ENCODE assay signal across 30 cellular contexts in the genomic region with DNA sequence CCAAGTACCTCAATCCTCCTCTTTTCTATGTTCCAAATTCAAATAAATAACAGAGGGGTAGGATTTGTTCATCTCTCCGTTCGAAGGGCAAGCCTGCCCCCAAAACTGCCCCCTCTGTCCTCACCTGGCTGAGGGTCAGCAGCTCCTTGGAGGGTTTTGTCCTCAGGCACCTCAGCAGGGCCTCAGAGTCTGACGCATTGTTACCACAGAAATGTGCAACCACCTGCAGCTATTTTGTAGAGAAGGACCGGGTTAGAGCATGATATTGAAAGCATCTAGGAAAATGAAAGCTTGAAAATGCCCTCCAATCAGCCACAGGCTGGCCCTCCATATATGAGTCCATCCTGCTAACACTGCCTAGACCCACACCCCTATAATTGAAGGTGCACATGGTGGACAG. TPM values are rescaled to one million over a fixed set of nuclear protein-coding genes. Genes with fewer than 3 reads are reported as not detected.
"Had no signal": no experiment of that assay in that cellular context is flagged by ENCODE, and none has a peak within 500 bp of the region (broad histone marks: within the 10 kb centered on the region; RNA-seq: fewer than 3 reads in every experiment).

No MANE protein-coding gene starts in this region.

- ATAC-seq: stimulated activated effector memory CD8-positive, alpha-beta T cell treated with anti-CD3 and anti-CD28 coated beads, Interleukin-12 subunit alpha, Interleukin-12 subunit beta, amount 100 ng/mL, for 72 hours; stimulated activated naive CD8-positive, alpha-beta T cell treated with anti-CD3 and anti-CD28 coated beads, Interleukin-15, amount 100 ng/mL, for 72 hours; stimulated activated naive CD8-positive, alpha-beta T cell treated with anti-CD3 and anti-CD28 coated beads, Interleukin-15, Interleukin-2, amounts not matched to agents 100 U/mL and 50 U/mL, for 24 hours; upper lobe of right lung had no signal

- H3K4me1 Mint-ChIP-seq: stimulated activated effector memory CD8-positive, alpha-beta T cell treated with anti-CD3 and anti-CD28 coated beads, Interleukin-12 subunit alpha, Interleukin-12 subunit beta, amount 100 ng/mL, for 72 hours; stimulated activated naive CD8-positive, alpha-beta T cell treated with anti-CD3 and anti-CD28 coated beads, Interleukin-15, amount 100 ng/mL, for 72 hours had no signal

- H3K27ac ChIP-seq: stomach, suprapubic skin, testis, thoracic aorta, thyroid gland, tibial artery, tibial nerve, transverse colon, upper lobe of left lung, upper lobe of right lung, uterus, vagina had no signal

- H3K27me3 ChIP-seq: testis, thyroid gland, tibial artery, tibial nerve, transverse colon, upper lobe of left lung, upper lobe of right lung, uterus, vagina had no signal

- H3K4me3 ChIP-seq: stomach, suprapubic skin, testis, thoracic aorta, thyroid gland, tibial artery, tibial nerve, transverse colon, upper lobe of left lung, upper lobe of right lung, uterus, vagina had no signal

- H3K36me3 Mint-ChIP-seq: stimulated activated effector memory CD8-positive, alpha-beta T cell treated with anti-CD3 and anti-CD28 coated beads, Interleukin-12 subunit alpha, Interleukin-12 subunit beta, amount 100 ng/mL, for 72 hours; type B pancreatic cell had no signal

- H3K27ac Mint-ChIP-seq: stimulated activated effector memory CD8-positive, alpha-beta T cell treated with anti-CD3 and anti-CD28 coated beads, Interleukin-12 subunit alpha, Interleukin-12 subunit beta, amount 100 ng/mL, for 72 hours; stimulated activated naive CD8-positive, alpha-beta T cell treated with anti-CD3 and anti-CD28 coated beads, Interleukin-15, amount 100 ng/mL, for 72 hours; stimulated activated naive CD8-positive, alpha-beta T cell treated with anti-CD3 and anti-CD28 coated beads, Interleukin-15, Interleukin-2, amounts not matched to agents 100 ng/mL and 50 ng/mL, for 24 hours; type B pancreatic cell had no signal

- H3K4me1 ChIP-seq: stomach, testis, thyroid gland, tibial artery, tibial nerve, transverse colon, upper lobe of left lung, upper lobe of right lung, uterus, vagina had no signal

- H3K9me3 Mint-ChIP-seq: stimulated activated effector memory CD8-positive, alpha-beta T cell treated with anti-CD3 and anti-CD28 coated beads, Interleukin-12 subunit alpha, Interleukin-12 subunit beta, amount 100 ng/mL, for 72 hours; stimulated activated naive CD8-positive, alpha-beta T cell treated with anti-CD3 and anti-CD28 coated beads, Interleukin-15, amount 100 ng/mL, for 72 hours; stimulated activated naive CD8-positive, alpha-beta T cell treated with anti-CD3 and anti-CD28 coated beads, Interleukin-15, Interleukin-2, amounts not matched to agents 100 ng/mL and 50 ng/mL, for 24 hours; type B pancreatic cell had no signal

- DNase-seq: stimulated activated CD4-positive, alpha-beta T cell treated with anti-CD3 and anti-CD28 coated beads, Interleukin-2, amount 100 ng/mL, for 24 hours; stimulated activated CD4-positive, alpha-beta T cell treated with anti-CD3 and anti-CD28 coated beads, Interleukin-2, amount 100 ng/mL, for 48 hours; stimulated activated CD4-positive, alpha-beta T cell treated with anti-CD3 and anti-CD28 coated beads, Interleukin-4, amount 100 ng/mL, for 1 hour; stimulated activated CD4-positive, alpha-beta T cell treated with anti-CD3 and anti-CD28 coated beads, Interleukin-4, amount 100 ng/mL, for 24 hours; stimulated activated CD4-positive, alpha-beta T cell treated with anti-CD3 and anti-CD28 coated beads, Interleukin-4, amount 100 ng/mL, for 4 hours; stimulated activated CD8-positive, alpha-beta memory T cell treated with anti-CD3 and anti-CD28 coated beads, Interleukin-4, amount 100 ng/mL, for 48 hours; stimulated activated naive CD4-positive, alpha-beta T cell; stimulated activated naive CD4-positive, alpha-beta T cell treated with Interleukin-2 at 50 U/mL for 16 hours; stimulated activated naive CD8-positive, alpha-beta T cell treated with anti-CD3 and anti-CD28 coated beads, Interleukin-15, amount 100 ng/mL, for 72 hours; stimulated activated naive CD8-positive, alpha-beta T cell treated with anti-CD3 and anti-CD28 coated beads, Interleukin-15, Interleukin-2, amounts not matched to agents 100 U/mL and 50 U/mL, for 24 hours; stomach; substantia nigra; testis; thyroid gland; tibial artery; transverse colon; trophoblast cell; upper lobe of left lung; upper lobe of right lung; uterus had no signal

- H3K36me3 ChIP-seq: stomach, suprapubic skin, thoracic aorta, thyroid gland, tibial artery, tibial nerve, transverse colon, upper lobe of left lung, upper lobe of right lung, uterus, vagina had no signal

- H3K4me3 Mint-ChIP-seq: stimulated activated effector memory CD8-positive, alpha-beta T cell treated with anti-CD3 and anti-CD28 coated beads, Interleukin-12 subunit alpha, Interleukin-12 subunit beta, amount 100 ng/mL, for 72 hours; stimulated activated naive CD8-positive, alpha-beta T cell treated with anti-CD3 and anti-CD28 coated beads, Interleukin-15, amount 100 ng/mL, for 72 hours; stimulated activated naive CD8-positive, alpha-beta T cell treated with anti-CD3 and anti-CD28 coated beads, Interleukin-15, Interleukin-2, amounts not matched to agents 100 ng/mL and 50 ng/mL, for 24 hours; type B pancreatic cell had no signal

- H3K9me3 ChIP-seq: stomach, suprapubic skin, testis, thoracic aorta, thyroid gland, tibial artery, tibial nerve, transverse colon, upper lobe of left lung, upper lobe of right lung, uterus, vagina had no signal

RNA-seq across cellular contexts. Expression of gene CES5A, which starts 13.9 kb away (rescaled TPM):
- total RNA-seq: stomach, subcutaneous adipose tissue, temporal lobe, thoracic aorta, thyroid gland, tibial nerve, transverse colon, upper lobe of left lung, upper lobe of right lung, urinary bladder, uterus, vagina had no signal
